Comparison of ENCODE assay signal across 15 cellular contexts in genomic region chr12:92032965-92033364, GRCh38.
DNase-seq lines count a peak whose midpoint lies in the region; ATAC-seq, FAIRE-seq and TF ChIP-seq lines count a peak whose summit lies in the region.
"Had no signal": no experiment of that assay in that cellular context is flagged by ENCODE, and none has a peak within 500 bp of the region (broad histone marks: within the 10 kb centered on the region; RNA-seq: fewer than 3 reads in every experiment).

No MANE protein-coding gene starts in this region.

- no peaks in the 10 kb centered on the region for H3K9me3 Mint-ChIP-seq in CD8-positive, alpha-beta T cell
- H3K9me3 Mint-ChIP-seq in naive thymus-derived CD8-positive, alpha-beta T cell: peaks cover 0 to 10% (median 2%) of the 10 kb centered on the region in 9 donors
- no peaks in the 10 kb centered on the region for H3K9me3 Mint-ChIP-seq in Caco-2 (ENCODE audit: unreplicated experiment)

- H3K4me2 ChIP-seq in A549: no peak overlapping the region
- H3K4me2 ChIP-seq: KMS-11 had no signal

- H3K4me1 ChIP-seq in A549 (peaks cover 29% of the 10 kb centered on the region), Caco-2 (peaks cover 12% of the 10 kb centered on the region)
- H3K4me1 ChIP-seq in CD8-positive, alpha-beta T cell (ENCODE audit: insufficient read depth, low read length): peaks cover 88% of the 10 kb centered on the region

- H3K27me3 Mint-ChIP-seq in CD8-positive, alpha-beta T cell (ENCODE audit: low read depth): no peaks in the 10 kb centered on the region
- no peaks in the 10 kb centered on the region for H3K27me3 Mint-ChIP-seq in naive thymus-derived CD8-positive, alpha-beta T cell
- no peaks in the 10 kb centered on the region for H3K27me3 Mint-ChIP-seq in Caco-2 (ENCODE audit: insufficient read depth, unreplicated experiment)

- no TSS peak for BruUV-seq in Caco-2 (replicated peaks; lab: Mats Ljungman, UMichigan)

- peak overlapping the region; percentile 10 to 13; a peak in 1 of 6 replicates for H3K27ac ChIP-seq in A549
- H3K27ac ChIP-seq in CD8-positive, alpha-beta T cell (ENCODE audit: low read depth, low read length): peak overlapping the region; percentile 20
- H3K27ac ChIP-seq: HL-60, KMS-11 had no signal

- no peak for TF ChIP-seq POLR2A in A549 (IDR thresholded peaks at IDR 0.05; ENCODE audit: low read length)

- H3K27me3 ChIP-seq in CD8-positive, alpha-beta T cell (ENCODE audit: insufficient read depth, low read length): no peaks in the 10 kb centered on the region
- no peaks in the 10 kb centered on the region for H3K27me3 ChIP-seq in Caco-2 (replicated peaks; ENCODE audit: control insufficient read depth, insufficient read depth, low read length)

- no peak for TF ChIP-seq CTCF in A549 (IDR thresholded peaks at IDR 0.05)
- TF ChIP-seq CTCF in CD8-positive, alpha-beta T cell (IDR thresholded peaks at IDR 0.05): no peak
- no peak for TF ChIP-seq CTCF in Caco-2 (IDR thresholded peaks at IDR 0.05; ENCODE audit: insufficient read depth in 1 of 2, low read depth in 1 of 2, low read length in 1 of 2, severe bottlenecking in 1 of 2, unreplicated experiment in 1 of 2)

- DNase-seq in A549 (ENCODE audit: low read depth in 1 of 2, low spot score in 1 of 2) (no peak), amniotic epithelial cell (ENCODE audit: low read depth) (peak; percentile 51), NK-92 (lab: John Stamatoyannopoulos, UW; ENCODE audit: unreplicated experiment) (no peak), Caco-2 (no peak)
- DNase-seq in CD8-positive, alpha-beta T cell: no peak
- DNase-seq in naive thymus-derived CD8-positive, alpha-beta T cell: no peak
- DNase-seq in activated CD8-positive, alpha-beta memory T cell treated with anti-CD3 and anti-CD28 coated beads for 24 hours: no peak
- DNase-seq: activated gamma-delta T cell treated with Interleukin-2 at 50 U/mL for 16 hours; effector CD4-positive, alpha-beta T cell; NCI-H1694; NCI-H345; SHP77 treated with DMSO at 0.1 percent for 48 hours had no signal

- no peak for TF ChIP-seq EP300 in A549 (IDR thresholded peaks at IDR 0.05)

- peaks cover 97% of the 10 kb centered on the region for H3K4me1 Mint-ChIP-seq in CD8-positive, alpha-beta T cell (ENCODE audit: low read depth)
- H3K4me1 Mint-ChIP-seq in naive thymus-derived CD8-positive, alpha-beta T cell: peaks cover 46 to 99% (median 94%) of the 10 kb centered on the region in 4 donors
- peaks cover 7% of the 10 kb centered on the region for H3K4me1 Mint-ChIP-seq in Caco-2 (ENCODE audit: low read depth, unreplicated experiment)

- CTCF ChIA-PET in A549 (lab: Yijun Ruan, JAX): interaction anchor here (1.0 to 3.3 kb wide), 2 partner anchors 9 to 651 kb away, joined by 3 to 17 read pairs; no protein-coding TSS in a partner anchor
- CTCF ChIA-PET in CD8-positive, alpha-beta T cell (lab: Charles Lee): interaction anchor here (4.8 kb wide), 1 partner anchor 112 kb away, joined by 31 read pairs; the partner anchor contains the start of gene BTG1
- CTCF ChIA-PET in Caco-2 (lab: Charles Lee): no interaction called here

- H3K9me3 ChIP-seq in A549 (peaks cover 5% of the 10 kb centered on the region; the same call in 1 of the 3 replicates), Caco-2 (no peaks in the 10 kb centered on the region)
- no peaks in the 10 kb centered on the region for H3K9me3 ChIP-seq in CD8-positive, alpha-beta T cell (ENCODE audit: low read length)

- peak overlapping the region; percentile 97 for H3K27ac Mint-ChIP-seq in CD8-positive, alpha-beta T cell
- peak overlapping the region; percentile 89 to 100 (median 98) for H3K27ac Mint-ChIP-seq in naive thymus-derived CD8-positive, alpha-beta T cell
- no peak overlapping the region for H3K27ac Mint-ChIP-seq in Caco-2 (ENCODE audit: unreplicated experiment)

- no peak for FAIRE-seq in A549 (lab: Jason Lieb, UNC)

- H3K4me3 ChIP-seq in A549: no peak overlapping the region
- peak overlapping the region; percentile 4 for H3K4me3 ChIP-seq in CD8-positive, alpha-beta T cell (ENCODE audit: low read depth, low read length)
- H3K4me3 ChIP-seq in Caco-2 (ENCODE audit: low read depth, low read length): no peak overlapping the region

- 75% methylated on average over 3 of the region's 3 CpGs for WGBS in A549 (ENCODE audit: missing lambda C conversion rate)

- no peak for ATAC-seq in A549
- ATAC-seq in CD8-positive, alpha-beta T cell: no peak
- ATAC-seq in naive thymus-derived CD8-positive, alpha-beta T cell: no peak
- no peak for ATAC-seq in HG03565 (IDR thresholded peaks at IDR 0.05; ENCODE audit: unreplicated experiment)

- peak overlapping the region; percentile 33 for H3K4me3 Mint-ChIP-seq in CD8-positive, alpha-beta T cell
- peak overlapping the region in 8 of 10 donors; percentile 15 to 80 (median 56) for H3K4me3 Mint-ChIP-seq in naive thymus-derived CD8-positive, alpha-beta T cell
- H3K4me3 Mint-ChIP-seq in Caco-2 (ENCODE audit: unreplicated experiment): no peak overlapping the region

- POLR2A ChIA-PET in A549 (lab: Yijun Ruan, JAX): no interaction called here
- POLR2A ChIA-PET in CD8-positive, alpha-beta T cell (lab: Charles Lee): interaction anchor here (0.6 to 6.8 kb wide), 5 partner anchors 24 to 254 kb away, joined by 3 to 150 read pairs (median 4); partner anchors contain the start of gene BTG1
- POLR2A ChIA-PET in naive thymus-derived CD8-positive, alpha-beta T cell (lab: Charles Lee): interaction anchor here (0.9 to 14.0 kb wide), 9 partner anchors 9 to 155 kb away, joined by 3 to 283 read pairs (median 3); partner anchors contain the start of gene BTG1
- POLR2A ChIA-PET in Caco-2 (lab: Charles Lee): no interaction called here

- H3K36me3 Mint-ChIP-seq in CD8-positive, alpha-beta T cell: peaks cover 4% of the 10 kb centered on the region
- peaks cover 0 to 6% (median 0%) of the 10 kb centered on the region in 3 donors for H3K36me3 Mint-ChIP-seq in naive thymus-derived CD8-positive, alpha-beta T cell
- H3K36me3 Mint-ChIP-seq in Caco-2 (ENCODE audit: insufficient read depth, unreplicated experiment): no peaks in the 10 kb centered on the region

- no peak for TF ChIP-seq RAD21 in A549 (conservative IDR thresholded peaks at IDR 0.05 in 1 of 2, IDR thresholded peaks at IDR 0.05 in 1 of 2)

- H3K36me3 ChIP-seq in CD8-positive, alpha-beta T cell (ENCODE audit: insufficient read depth, low read length): no peaks in the 10 kb centered on the region
- no peaks in the 10 kb centered on the region for H3K36me3 ChIP-seq in Caco-2 (ENCODE audit: control insufficient read depth, insufficient read depth, low read length)

- intact Hi-C loops in CD8-positive, alpha-beta T cell (cut with DNase I, micrococcal nuclease): loop anchor here (5.0 to 10.0 kb wide), 5 partner anchors 41 to 562 kb away; no protein-coding TSS in a partner anchor
- intact Hi-C loops in Caco-2 (cut with micrococcal nuclease; ENCODE audit: unreplicated experiment): no loop called here

TF ChIP-seq in A549, 52 proteins besides CTCF, POLR2A, EP300 and RAD21:
- TF ChIP-seq EHF (CRISPR knock-in tag; IDR thresholded peaks at IDR 0.05) (no peak), NR3C1 (IDR thresholded peaks at IDR 0.05) (no peak)

Comparison
In these comparisons a context has a peak if more than half of its experiments do, and no peak if none do; other contexts are left out.
1. POLR2A ChIA-PET loops: an anchor here in CD8-positive, alpha-beta T cell (0.6 to 6.8 kb wide) and naive thymus-derived CD8-positive, alpha-beta T cell (0.9 to 14.0 kb wide); none called in A549 and Caco-2.